13 cellular contexts compared by ENCODE assay signal in the genomic region with DNA sequence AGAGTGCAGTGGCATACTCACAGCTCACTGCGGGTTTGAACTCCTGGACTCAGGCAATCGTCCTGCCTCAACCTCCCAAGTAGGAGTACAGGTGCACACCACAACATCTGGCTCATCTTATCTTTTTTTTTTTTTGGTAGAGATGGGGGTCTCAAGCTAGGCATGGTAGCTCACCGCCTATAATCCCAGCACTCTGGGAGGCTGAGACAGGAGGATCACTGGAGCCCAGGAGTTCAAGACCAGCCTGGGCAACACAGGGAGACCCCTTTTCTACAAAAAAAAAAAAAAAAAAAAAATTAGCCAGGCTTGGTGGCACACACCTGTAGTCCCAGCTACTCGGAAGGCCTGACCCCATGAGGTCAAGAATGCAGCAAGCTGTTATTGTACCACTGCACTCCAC. TPM values are rescaled to one million over a fixed set of nuclear protein-coding genes. Genes with fewer than 3 reads are reported as not detected.
A peak's percentile ranks its signal among the peaks of the same experiment; 100 is the strongest.
DNase-seq lines count a peak whose midpoint lies in the region; ATAC-seq and TF ChIP-seq lines count a peak whose summit lies in the region.
"Had no signal": no experiment of that assay in that cellular context is flagged by ENCODE, and none has a peak within 500 bp of the region (broad histone marks: within the 10 kb centered on the region; RNA-seq: fewer than 3 reads in every experiment).

No MANE protein-coding gene starts in this region.

- peaks cover 0 to 18% of the 10 kb centered on the region in 2 donors for H3K36me3 Mint-ChIP-seq in activated naive CD4-positive, alpha-beta T cell treated with anti-CD3 and anti-CD28 coated beads, Interleukin-2, amount 50 U/mL, for 72 hours
- no peaks in the 10 kb centered on the region for H3K36me3 Mint-ChIP-seq in memory B cell

- TF ChIP-seq CTCF in left ventricle myocardium inferior (IDR thresholded peaks at IDR 0.05; ENCODE audit: borderline replicate concordance) = no peak
- no peak for TF ChIP-seq CTCF in breast epithelium (IDR thresholded peaks at IDR 0.05)

- no peak for DNase-seq in left ventricle myocardium inferior
- no peak for DNase-seq in left cardiac atrium
- DNase-seq in activated naive CD4-positive, alpha-beta T cell treated with anti-CD3 and anti-CD28 coated beads, Interleukin-2, amount 50 U/mL, for 72 hours (ENCODE audit: low spot score in 2 of 2) = no peak
- no peak for DNase-seq in memory B cell (ENCODE audit: low spot score in 2 of 2)
- DNase-seq in left lobe of liver (ENCODE audit: low spot score) = no peak
- no peak for DNase-seq in breast epithelium (ENCODE audit: low spot score in 2 of 2)
- DNase-seq in stimulated activated CD4-positive, alpha-beta T cell treated with anti-CD3 and anti-CD28 coated beads, Interleukin-15, amount 100 ng/mL, for 24 hours = no peak
- DNase-seq: central memory CD4-positive, alpha-beta T cell; mammary epithelial cell; NCI-H2227 treated with DMSO at 0.1 percent for 48 hours; SHP77 treated with DMSO at 0.1 percent for 48 hours had no signal

- H3K4me3 ChIP-seq in left ventricle myocardium inferior (no peak overlapping the region), breast epithelium (no peak overlapping the region)
- H3K4me3 ChIP-seq: skin epidermis had no signal

- H3K27ac ChIP-seq in left ventricle myocardium inferior (replicated peaks) (peak overlapping the region; percentile 69), breast epithelium (peak overlapping the region in 1 of 2 donors; percentile 36)

- no peaks in the 10 kb centered on the region for H3K27me3 Mint-ChIP-seq in memory B cell

- H3K27ac Mint-ChIP-seq in activated naive CD4-positive, alpha-beta T cell treated with anti-CD3 and anti-CD28 coated beads, Interleukin-2, amount 50 U/mL, for 72 hours = peak overlapping the region; percentile 79 to 80
- H3K27ac Mint-ChIP-seq in memory B cell = peak overlapping the region; percentile 87

- intact Hi-C loops in left ventricle myocardium inferior (cut with micrococcal nuclease) = no loop called here
- intact Hi-C loops in left cardiac atrium (cut with DNase I) = no loop called here
- intact Hi-C loops in breast epithelium (cut with DNase I; ENCODE audit: low total_unique reads) = no loop called here

- H3K9me3 ChIP-seq in left ventricle myocardium inferior (replicated peaks) (no peaks in the 10 kb centered on the region), breast epithelium (no peaks in the 10 kb centered on the region)

- H3K9me3 Mint-ChIP-seq in activated naive CD4-positive, alpha-beta T cell treated with anti-CD3 and anti-CD28 coated beads, Interleukin-2, amount 50 U/mL, for 72 hours = peaks cover 4 to 5% of the 10 kb centered on the region in 2 donors
- no peaks in the 10 kb centered on the region for H3K9me3 Mint-ChIP-seq in memory B cell

- TF ChIP-seq POLR2A in breast epithelium (IDR thresholded peaks at IDR 0.05) = no peak

- no peak overlapping the region for H3K4me3 Mint-ChIP-seq in memory B cell

- H3K27me3 ChIP-seq in left ventricle myocardium inferior (ENCODE audit: low read depth) (no peaks in the 10 kb centered on the region), breast epithelium (no peaks in the 10 kb centered on the region)

- H3K4me1 ChIP-seq in left ventricle myocardium inferior = peaks cover 58% of the 10 kb centered on the region
- H3K4me1 ChIP-seq in breast epithelium = peaks cover 0 to 9% of the 10 kb centered on the region in 2 donors

- no peak for ATAC-seq in left cardiac atrium
- ATAC-seq in activated naive CD4-positive, alpha-beta T cell treated with anti-CD3 and anti-CD28 coated beads, Interleukin-2, amount 50 U/mL, for 72 hours = no peak
- no peak for ATAC-seq in memory B cell (ENCODE audit: low read depth)
- ATAC-seq in left lobe of liver = no peak
- no peak for ATAC-seq in GM19452 (IDR thresholded peaks at IDR 0.05; ENCODE audit: unreplicated experiment)

- H3K4me1 Mint-ChIP-seq in memory B cell = peaks cover 31% of the 10 kb centered on the region

- H3K36me3 ChIP-seq in left ventricle myocardium inferior = no peaks in the 10 kb centered on the region
- no peaks in the 10 kb centered on the region for H3K36me3 ChIP-seq in breast epithelium

RNA-seq across cellular contexts. Expression of gene ILRUN, which starts 31.5 kb away (rescaled TPM):
- 132 TPM for total RNA-seq in left ventricle myocardium inferior
- 100 to 1,000 TPM; 102 to 104 TPM for total RNA-seq in left cardiac atrium
- total RNA-seq in activated naive CD4-positive, alpha-beta T cell treated with anti-CD3 and anti-CD28 coated beads, Interleukin-2, amount 50 U/mL, for 72 hours = 10 to 100 TPM; 53.3 to 64.1 TPM
- 81.7 TPM for total RNA-seq in left lobe of liver
- 10 to 100 TPM; 58.3 to 87.1 (median 63.7) TPM for total RNA-seq in breast epithelium
